In genomic region chr5:9861664-9862256, GRCh38 we compare ENCODE assay signal across 1 cellular context.
TF ChIP-seq lines count a peak whose summit lies in the region.

No MANE protein-coding gene starts in this region.

TF ChIP-seq in GM23338, 12 proteins besides CTCF, POLR2A, EP300 and RAD21 (continued from another document):
- TF ChIP-seq, protein P1, sequence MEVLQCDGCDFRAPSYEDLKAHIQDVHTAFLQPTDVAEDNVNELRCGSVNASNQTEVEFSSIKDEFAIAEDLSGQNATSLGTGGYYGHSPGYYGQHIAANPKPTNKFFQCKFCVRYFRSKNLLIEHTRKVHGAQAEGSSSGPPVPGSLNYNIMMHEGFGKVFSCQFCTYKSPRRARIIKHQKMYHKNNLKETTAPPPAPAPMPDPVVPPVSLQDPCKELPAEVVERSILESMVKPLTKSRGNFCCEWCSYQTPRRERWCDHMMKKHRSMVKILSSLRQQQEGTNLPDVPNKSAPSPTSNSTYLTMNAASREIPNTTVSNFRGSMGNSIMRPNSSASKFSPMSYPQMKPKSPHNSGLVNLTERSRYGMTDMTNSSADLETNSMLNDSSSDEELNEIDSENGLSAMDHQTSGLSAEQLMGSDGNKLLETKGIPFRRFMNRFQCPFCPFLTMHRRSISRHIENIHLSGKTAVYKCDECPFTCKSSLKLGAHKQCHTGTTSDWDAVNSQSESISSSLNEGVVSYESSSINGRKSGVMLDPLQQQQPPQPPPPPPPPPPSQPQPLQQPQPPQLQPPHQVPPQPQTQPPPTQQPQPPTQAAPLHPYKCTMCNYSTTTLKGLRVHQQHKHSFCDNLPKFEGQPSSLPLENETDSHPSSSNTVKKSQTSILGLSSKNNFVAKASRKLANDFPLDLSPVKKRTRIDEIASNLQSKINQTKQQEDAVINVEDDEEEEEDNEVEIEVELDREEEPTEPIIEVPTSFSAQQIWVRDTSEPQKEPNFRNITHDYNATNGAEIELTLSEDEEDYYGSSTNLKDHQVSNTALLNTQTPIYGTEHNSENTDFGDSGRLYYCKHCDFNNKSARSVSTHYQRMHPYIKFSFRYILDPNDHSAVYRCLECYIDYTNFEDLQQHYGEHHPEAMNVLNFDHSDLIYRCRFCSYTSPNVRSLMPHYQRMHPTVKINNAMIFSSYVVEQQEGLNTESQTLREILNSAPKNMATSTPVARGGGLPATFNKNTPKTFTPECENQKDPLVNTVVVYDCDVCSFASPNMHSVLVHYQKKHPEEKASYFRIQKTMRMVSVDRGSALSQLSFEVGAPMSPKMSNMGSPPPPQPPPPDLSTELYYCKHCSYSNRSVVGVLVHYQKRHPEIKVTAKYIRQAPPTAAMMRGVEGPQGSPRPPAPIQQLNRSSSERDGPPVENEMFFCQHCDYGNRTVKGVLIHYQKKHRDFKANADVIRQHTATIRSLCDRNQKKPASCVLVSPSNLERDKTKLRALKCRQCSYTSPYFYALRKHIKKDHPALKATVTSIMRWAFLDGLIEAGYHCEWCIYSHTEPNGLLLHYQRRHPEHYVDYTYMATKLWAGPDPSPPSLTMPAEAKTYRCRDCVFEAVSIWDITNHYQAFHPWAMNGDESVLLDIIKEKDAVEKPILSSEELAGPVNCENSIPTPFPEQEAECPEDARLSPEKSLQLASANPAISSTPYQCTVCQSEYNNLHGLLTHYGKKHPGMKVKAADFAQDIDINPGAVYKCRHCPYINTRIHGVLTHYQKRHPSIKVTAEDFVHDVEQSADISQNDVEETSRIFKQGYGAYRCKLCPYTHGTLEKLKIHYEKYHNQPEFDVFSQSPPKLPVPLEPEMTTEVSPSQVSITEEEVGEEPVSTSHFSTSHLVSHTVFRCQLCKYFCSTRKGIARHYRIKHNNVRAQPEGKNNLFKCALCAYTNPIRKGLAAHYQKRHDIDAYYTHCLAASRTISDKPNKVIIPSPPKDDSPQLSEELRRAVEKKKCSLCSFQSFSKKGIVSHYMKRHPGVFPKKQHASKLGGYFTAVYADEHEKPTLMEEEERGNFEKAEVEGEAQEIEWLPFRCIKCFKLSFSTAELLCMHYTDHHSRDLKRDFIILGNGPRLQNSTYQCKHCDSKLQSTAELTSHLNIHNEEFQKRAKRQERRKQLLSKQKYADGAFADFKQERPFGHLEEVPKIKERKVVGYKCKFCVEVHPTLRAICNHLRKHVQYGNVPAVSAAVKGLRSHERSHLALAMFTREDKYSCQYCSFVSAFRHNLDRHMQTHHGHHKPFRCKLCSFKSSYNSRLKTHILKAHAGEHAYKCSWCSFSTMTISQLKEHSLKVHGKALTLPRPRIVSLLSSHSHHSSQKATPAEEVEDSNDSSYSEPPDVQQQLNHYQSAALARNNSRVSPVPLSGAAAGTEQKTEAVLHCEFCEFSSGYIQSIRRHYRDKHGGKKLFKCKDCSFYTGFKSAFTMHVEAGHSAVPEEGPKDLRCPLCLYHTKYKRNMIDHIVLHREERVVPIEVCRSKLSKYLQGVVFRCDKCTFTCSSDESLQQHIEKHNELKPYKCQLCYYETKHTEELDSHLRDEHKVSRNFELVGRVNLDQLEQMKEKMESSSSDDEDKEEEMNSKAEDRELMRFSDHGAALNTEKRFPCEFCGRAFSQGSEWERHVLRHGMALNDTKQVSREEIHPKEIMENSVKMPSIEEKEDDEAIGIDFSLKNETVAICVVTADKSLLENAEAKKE (CRISPR knock-in tag; IDR thresholded peaks at IDR 0.05) = no peak
- TF ChIP-seq EZH2 (IDR thresholded peaks at IDR 0.05; ENCODE audit: low read depth, unreplicated experiment) (no peak), POLR2AphosphoS5 (IDR thresholded peaks at IDR 0.05; ENCODE audit: low read depth) (no peak), NANOG (IDR thresholded peaks at IDR 0.05; ENCODE audit: borderline replicate concordance) (no peak), ZNF114 (CRISPR knock-in tag; IDR thresholded peaks at IDR 0.05) (no peak), CREB1 (CRISPR knock-in tag; IDR thresholded peaks at IDR 0.05; ENCODE audit: low read depth) (no peak), JUNB (IDR thresholded peaks at IDR 0.05; ENCODE audit: unreplicated experiment) (no peak), EZH2phosphoT487 (IDR thresholded peaks at IDR 0.05; ENCODE audit: unreplicated experiment) (no peak), ZNF331 (CRISPR knock-in tag; IDR thresholded peaks at IDR 0.05; ENCODE audit: low read depth) (no peak)
- TF ChIP-seq, protein P2, sequence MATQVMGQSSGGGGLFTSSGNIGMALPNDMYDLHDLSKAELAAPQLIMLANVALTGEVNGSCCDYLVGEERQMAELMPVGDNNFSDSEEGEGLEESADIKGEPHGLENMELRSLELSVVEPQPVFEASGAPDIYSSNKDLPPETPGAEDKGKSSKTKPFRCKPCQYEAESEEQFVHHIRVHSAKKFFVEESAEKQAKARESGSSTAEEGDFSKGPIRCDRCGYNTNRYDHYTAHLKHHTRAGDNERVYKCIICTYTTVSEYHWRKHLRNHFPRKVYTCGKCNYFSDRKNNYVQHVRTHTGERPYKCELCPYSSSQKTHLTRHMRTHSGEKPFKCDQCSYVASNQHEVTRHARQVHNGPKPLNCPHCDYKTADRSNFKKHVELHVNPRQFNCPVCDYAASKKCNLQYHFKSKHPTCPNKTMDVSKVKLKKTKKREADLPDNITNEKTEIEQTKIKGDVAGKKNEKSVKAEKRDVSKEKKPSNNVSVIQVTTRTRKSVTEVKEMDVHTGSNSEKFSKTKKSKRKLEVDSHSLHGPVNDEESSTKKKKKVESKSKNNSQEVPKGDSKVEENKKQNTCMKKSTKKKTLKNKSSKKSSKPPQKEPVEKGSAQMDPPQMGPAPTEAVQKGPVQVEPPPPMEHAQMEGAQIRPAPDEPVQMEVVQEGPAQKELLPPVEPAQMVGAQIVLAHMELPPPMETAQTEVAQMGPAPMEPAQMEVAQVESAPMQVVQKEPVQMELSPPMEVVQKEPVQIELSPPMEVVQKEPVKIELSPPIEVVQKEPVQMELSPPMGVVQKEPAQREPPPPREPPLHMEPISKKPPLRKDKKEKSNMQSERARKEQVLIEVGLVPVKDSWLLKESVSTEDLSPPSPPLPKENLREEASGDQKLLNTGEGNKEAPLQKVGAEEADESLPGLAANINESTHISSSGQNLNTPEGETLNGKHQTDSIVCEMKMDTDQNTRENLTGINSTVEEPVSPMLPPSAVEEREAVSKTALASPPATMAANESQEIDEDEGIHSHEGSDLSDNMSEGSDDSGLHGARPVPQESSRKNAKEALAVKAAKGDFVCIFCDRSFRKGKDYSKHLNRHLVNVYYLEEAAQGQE (IDR thresholded peaks at IDR 0.05; ENCODE audit: unreplicated experiment) = no peak
- TF ChIP-seq, protein P3, sequence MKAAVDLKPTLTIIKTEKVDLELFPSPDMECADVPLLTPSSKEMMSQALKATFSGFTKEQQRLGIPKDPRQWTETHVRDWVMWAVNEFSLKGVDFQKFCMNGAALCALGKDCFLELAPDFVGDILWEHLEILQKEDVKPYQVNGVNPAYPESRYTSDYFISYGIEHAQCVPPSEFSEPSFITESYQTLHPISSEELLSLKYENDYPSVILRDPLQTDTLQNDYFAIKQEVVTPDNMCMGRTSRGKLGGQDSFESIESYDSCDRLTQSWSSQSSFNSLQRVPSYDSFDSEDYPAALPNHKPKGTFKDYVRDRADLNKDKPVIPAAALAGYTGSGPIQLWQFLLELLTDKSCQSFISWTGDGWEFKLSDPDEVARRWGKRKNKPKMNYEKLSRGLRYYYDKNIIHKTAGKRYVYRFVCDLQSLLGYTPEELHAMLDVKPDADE (IDR thresholded peaks at IDR 0.05) = no peak
